Comparison of ENCODE assay signal across 1 cellular context in the genomic region with DNA sequence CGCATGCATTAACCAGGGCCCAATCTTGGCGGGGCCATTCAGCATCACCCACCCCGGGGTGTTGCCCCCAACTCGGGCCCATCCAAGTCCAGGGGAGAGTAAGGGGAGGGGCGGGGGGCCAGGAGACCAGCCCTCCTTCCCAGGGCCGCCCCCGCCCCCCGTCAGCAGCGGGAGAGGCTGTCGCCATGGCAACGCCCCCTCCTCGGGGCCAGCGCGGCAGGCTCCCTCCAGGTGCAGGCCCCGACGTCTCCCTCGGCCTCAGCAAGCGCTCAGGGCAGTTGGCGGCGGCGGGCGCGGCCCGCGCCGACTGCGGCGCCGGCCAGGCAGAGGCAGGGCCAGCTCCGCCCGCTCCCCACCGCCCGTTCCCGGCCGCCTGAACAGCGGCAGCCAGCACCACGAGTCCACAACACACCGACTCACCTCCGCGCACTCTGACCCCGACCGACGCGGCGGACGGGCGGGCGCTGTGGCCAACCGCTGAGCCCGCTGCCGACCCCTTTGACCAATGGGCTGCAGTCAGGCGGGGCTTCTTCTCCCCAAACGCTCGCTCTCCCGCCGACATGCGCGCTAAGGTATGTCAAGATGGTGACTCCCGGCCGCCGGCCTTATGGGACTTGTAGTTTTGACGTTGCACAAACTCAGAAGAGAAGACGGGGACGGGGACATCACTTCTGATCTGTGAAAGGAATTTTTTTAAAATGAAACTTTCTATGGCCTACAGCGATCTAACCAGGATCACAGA.
TF ChIP-seq lines count a peak whose summit lies in the region.

A gene with protein sequence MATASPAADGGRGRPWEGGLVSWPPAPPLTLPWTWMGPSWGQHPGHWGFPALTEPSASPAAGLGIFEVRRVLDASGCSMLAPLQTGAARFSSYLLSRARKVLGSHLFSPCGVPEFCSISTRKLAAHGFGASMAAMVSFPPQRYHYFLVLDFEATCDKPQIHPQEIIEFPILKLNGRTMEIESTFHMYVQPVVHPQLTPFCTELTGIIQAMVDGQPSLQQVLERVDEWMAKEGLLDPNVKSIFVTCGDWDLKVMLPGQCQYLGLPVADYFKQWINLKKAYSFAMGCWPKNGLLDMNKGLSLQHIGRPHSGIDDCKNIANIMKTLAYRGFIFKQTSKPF (minus strand): TSS at position 418 of the 742 bp plus-strand sequence. CDS start 231 bp downstream, at position 187.

TF ChIP-seq in HEK293, 187 proteins besides CTCF, POLR2A, EP300 and RAD21 (continued from another document and continues in another):
- TF ChIP-seq, protein P1, sequence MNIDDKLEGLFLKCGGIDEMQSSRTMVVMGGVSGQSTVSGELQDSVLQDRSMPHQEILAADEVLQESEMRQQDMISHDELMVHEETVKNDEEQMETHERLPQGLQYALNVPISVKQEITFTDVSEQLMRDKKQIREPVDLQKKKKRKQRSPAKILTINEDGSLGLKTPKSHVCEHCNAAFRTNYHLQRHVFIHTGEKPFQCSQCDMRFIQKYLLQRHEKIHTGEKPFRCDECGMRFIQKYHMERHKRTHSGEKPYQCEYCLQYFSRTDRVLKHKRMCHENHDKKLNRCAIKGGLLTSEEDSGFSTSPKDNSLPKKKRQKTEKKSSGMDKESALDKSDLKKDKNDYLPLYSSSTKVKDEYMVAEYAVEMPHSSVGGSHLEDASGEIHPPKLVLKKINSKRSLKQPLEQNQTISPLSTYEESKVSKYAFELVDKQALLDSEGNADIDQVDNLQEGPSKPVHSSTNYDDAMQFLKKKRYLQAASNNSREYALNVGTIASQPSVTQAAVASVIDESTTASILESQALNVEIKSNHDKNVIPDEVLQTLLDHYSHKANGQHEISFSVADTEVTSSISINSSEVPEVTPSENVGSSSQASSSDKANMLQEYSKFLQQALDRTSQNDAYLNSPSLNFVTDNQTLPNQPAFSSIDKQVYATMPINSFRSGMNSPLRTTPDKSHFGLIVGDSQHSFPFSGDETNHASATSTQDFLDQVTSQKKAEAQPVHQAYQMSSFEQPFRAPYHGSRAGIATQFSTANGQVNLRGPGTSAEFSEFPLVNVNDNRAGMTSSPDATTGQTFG (tag by site-specific recombination; IDR thresholded peaks at IDR 0.05; ENCODE audit: borderline replicate concordance): no peak
- no peak for TF ChIP-seq FEZF1 (tag by site-specific recombination; IDR thresholded peaks at IDR 0.05)
- TF ChIP-seq, protein P2, sequence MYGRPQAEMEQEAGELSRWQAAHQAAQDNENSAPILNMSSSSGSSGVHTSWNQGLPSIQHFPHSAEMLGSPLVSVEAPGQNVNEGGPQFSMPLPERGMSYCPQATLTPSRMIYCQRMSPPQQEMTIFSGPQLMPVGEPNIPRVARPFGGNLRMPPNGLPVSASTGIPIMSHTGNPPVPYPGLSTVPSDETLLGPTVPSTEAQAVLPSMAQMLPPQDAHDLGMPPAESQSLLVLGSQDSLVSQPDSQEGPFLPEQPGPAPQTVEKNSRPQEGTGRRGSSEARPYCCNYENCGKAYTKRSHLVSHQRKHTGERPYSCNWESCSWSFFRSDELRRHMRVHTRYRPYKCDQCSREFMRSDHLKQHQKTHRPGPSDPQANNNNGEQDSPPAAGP (tag by site-specific recombination; IDR thresholded peaks at IDR 0.05): 0 out of 2 replicates have a peak, but pooled peaks have one; percentile 19
- TF ChIP-seq ZNF660 (tag by site-specific recombination; IDR thresholded peaks at IDR 0.05): peak; percentile 50; the same call in 1 of the 2 replicates
- TF ChIP-seq ZBTB1 (tag by site-specific recombination; IDR thresholded peaks at IDR 0.05): no peak
- peak; percentile 67 for TF ChIP-seq SP3 (tag by site-specific recombination; IDR thresholded peaks at IDR 0.05)
- peak; percentile 93 for TF ChIP-seq ZNF76 (tag by site-specific recombination; IDR thresholded peaks at IDR 0.05; ENCODE audit: borderline replicate concordance, low read depth)
- no peak for TF ChIP-seq SCRT1 (tag by site-specific recombination; IDR thresholded peaks at IDR 0.05; ENCODE audit: borderline replicate concordance)
- peak; percentile 46; the same call in 1 of the 2 replicates for TF ChIP-seq ZNF677 (tag by site-specific recombination; IDR thresholded peaks at IDR 0.05)
- TF ChIP-seq ZNF214 (tag by site-specific recombination; IDR thresholded peaks at IDR 0.05; ENCODE audit: borderline replicate concordance): no peak
- peak; percentile 90; the same call in 1 of the 2 replicates for TF ChIP-seq ZNF561 (tag by site-specific recombination; IDR thresholded peaks at IDR 0.05; ENCODE audit: borderline replicate concordance)
- 0 out of 2 replicates have a peak, but pooled peaks have one; percentile 34 for TF ChIP-seq ZXDB (tag by site-specific recombination; IDR thresholded peaks at IDR 0.05)
- TF ChIP-seq, protein P3, sequence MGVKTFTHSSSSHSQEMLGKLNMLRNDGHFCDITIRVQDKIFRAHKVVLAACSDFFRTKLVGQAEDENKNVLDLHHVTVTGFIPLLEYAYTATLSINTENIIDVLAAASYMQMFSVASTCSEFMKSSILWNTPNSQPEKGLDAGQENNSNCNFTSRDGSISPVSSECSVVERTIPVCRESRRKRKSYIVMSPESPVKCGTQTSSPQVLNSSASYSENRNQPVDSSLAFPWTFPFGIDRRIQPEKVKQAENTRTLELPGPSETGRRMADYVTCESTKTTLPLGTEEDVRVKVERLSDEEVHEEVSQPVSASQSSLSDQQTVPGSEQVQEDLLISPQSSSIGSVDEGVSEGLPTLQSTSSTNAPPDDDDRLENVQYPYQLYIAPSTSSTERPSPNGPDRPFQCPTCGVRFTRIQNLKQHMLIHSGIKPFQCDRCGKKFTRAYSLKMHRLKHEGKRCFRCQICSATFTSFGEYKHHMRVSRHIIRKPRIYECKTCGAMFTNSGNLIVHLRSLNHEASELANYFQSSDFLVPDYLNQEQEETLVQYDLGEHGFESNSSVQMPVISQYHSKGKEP (tag by site-specific recombination; IDR thresholded peaks at IDR 0.05): 0 out of 2 replicates have a peak, but pooled peaks have one; percentile 17
- 0 out of 2 replicates have a peak, but pooled peaks have one; percentile 52 for TF ChIP-seq ZSCAN30 (tag by site-specific recombination; IDR thresholded peaks at IDR 0.05)
- TF ChIP-seq, protein P4, sequence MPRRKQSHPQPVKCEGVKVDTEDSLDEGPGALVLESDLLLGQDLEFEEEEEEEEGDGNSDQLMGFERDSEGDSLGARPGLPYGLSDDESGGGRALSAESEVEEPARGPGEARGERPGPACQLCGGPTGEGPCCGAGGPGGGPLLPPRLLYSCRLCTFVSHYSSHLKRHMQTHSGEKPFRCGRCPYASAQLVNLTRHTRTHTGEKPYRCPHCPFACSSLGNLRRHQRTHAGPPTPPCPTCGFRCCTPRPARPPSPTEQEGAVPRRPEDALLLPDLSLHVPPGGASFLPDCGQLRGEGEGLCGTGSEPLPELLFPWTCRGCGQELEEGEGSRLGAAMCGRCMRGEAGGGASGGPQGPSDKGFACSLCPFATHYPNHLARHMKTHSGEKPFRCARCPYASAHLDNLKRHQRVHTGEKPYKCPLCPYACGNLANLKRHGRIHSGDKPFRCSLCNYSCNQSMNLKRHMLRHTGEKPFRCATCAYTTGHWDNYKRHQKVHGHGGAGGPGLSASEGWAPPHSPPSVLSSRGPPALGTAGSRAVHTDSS (tag by site-specific recombination; IDR thresholded peaks at IDR 0.05): peak; percentile 29; the same call in 1 of the 2 replicates
- no peak for TF ChIP-seq BCL11A (tag by site-specific recombination; IDR thresholded peaks at IDR 0.05; ENCODE audit: low read depth)
- peak; percentile 39; the same call in 1 of the 2 replicates for TF ChIP-seq ZIC2 (tag by site-specific recombination; IDR thresholded peaks at IDR 0.05)
- TF ChIP-seq, protein P5, sequence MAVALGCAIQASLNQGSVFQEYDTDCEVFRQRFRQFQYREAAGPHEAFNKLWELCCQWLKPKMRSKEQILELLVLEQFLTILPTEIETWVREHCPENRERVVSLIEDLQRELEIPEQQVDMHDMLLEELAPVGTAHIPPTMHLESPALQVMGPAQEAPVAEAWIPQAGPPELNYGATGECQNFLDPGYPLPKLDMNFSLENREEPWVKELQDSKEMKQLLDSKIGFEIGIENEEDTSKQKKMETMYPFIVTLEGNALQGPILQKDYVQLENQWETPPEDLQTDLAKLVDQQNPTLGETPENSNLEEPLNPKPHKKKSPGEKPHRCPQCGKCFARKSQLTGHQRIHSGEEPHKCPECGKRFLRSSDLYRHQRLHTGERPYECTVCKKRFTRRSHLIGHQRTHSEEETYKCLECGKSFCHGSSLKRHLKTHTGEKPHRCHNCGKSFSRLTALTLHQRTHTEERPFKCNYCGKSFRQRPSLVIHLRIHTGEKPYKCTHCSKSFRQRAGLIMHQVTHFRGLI (tag by site-specific recombination; IDR thresholded peaks at IDR 0.05): no peak
- TF ChIP-seq ZNF335 (tag by site-specific recombination; conservative IDR thresholded peaks at IDR 0.05): no peak; the same call in 1 of the 2 replicates
- peak; percentile 69; the same call in 1 of the 2 replicates for TF ChIP-seq YY1 (tag by site-specific recombination; IDR thresholded peaks at IDR 0.05)
- TF ChIP-seq, protein P6, sequence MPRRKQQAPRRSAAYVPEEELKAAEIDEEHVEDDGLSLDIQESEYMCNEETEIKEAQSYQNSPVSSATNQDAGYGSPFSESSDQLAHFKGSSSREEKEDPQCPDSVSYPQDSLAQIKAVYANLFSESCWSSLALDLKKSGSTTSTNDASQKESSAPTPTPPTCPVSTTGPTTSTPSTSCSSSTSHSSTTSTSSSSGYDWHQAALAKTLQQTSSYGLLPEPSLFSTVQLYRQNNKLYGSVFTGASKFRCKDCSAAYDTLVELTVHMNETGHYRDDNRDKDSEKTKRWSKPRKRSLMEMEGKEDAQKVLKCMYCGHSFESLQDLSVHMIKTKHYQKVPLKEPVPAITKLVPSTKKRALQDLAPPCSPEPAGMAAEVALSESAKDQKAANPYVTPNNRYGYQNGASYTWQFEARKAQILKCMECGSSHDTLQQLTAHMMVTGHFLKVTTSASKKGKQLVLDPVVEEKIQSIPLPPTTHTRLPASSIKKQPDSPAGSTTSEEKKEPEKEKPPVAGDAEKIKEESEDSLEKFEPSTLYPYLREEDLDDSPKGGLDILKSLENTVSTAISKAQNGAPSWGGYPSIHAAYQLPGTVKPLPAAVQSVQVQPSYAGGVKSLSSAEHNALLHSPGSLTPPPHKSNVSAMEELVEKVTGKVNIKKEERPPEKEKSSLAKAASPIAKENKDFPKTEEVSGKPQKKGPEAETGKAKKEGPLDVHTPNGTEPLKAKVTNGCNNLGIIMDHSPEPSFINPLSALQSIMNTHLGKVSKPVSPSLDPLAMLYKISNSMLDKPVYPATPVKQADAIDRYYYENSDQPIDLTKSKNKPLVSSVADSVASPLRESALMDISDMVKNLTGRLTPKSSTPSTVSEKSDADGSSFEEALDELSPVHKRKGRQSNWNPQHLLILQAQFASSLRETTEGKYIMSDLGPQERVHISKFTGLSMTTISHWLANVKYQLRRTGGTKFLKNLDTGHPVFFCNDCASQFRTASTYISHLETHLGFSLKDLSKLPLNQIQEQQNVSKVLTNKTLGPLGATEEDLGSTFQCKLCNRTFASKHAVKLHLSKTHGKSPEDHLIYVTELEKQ (tag by site-specific recombination; IDR thresholded peaks at IDR 0.05; ENCODE audit: borderline replicate concordance): no peak
- no peak for TF ChIP-seq ZNF16 (tag by site-specific recombination; IDR thresholded peaks at IDR 0.05; ENCODE audit: low read depth)
- TF ChIP-seq, protein P7, sequence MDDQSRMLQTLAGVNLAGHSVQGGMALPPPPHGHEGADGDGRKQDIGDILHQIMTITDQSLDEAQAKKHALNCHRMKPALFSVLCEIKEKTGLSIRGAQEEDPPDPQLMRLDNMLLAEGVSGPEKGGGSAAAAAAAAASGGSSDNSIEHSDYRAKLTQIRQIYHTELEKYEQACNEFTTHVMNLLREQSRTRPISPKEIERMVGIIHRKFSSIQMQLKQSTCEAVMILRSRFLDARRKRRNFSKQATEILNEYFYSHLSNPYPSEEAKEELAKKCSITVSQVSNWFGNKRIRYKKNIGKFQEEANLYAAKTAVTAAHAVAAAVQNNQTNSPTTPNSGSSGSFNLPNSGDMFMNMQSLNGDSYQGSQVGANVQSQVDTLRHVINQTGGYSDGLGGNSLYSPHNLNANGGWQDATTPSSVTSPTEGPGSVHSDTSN (CRISPR knock-in tag; IDR thresholded peaks at IDR 0.05): peak; percentile 97
- peak; percentile 82 for TF ChIP-seq GLIS2 (tag by site-specific recombination; IDR thresholded peaks at IDR 0.05)
- TF ChIP-seq, protein P8, sequence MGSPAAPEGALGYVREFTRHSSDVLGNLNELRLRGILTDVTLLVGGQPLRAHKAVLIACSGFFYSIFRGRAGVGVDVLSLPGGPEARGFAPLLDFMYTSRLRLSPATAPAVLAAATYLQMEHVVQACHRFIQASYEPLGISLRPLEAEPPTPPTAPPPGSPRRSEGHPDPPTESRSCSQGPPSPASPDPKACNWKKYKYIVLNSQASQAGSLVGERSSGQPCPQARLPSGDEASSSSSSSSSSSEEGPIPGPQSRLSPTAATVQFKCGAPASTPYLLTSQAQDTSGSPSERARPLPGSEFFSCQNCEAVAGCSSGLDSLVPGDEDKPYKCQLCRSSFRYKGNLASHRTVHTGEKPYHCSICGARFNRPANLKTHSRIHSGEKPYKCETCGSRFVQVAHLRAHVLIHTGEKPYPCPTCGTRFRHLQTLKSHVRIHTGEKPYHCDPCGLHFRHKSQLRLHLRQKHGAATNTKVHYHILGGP (tag by site-specific recombination; IDR thresholded peaks at IDR 0.05): no peak
- TF ChIP-seq RBAK (tag by site-specific recombination; IDR thresholded peaks at IDR 0.05): no peak
- TF ChIP-seq, protein P9, sequence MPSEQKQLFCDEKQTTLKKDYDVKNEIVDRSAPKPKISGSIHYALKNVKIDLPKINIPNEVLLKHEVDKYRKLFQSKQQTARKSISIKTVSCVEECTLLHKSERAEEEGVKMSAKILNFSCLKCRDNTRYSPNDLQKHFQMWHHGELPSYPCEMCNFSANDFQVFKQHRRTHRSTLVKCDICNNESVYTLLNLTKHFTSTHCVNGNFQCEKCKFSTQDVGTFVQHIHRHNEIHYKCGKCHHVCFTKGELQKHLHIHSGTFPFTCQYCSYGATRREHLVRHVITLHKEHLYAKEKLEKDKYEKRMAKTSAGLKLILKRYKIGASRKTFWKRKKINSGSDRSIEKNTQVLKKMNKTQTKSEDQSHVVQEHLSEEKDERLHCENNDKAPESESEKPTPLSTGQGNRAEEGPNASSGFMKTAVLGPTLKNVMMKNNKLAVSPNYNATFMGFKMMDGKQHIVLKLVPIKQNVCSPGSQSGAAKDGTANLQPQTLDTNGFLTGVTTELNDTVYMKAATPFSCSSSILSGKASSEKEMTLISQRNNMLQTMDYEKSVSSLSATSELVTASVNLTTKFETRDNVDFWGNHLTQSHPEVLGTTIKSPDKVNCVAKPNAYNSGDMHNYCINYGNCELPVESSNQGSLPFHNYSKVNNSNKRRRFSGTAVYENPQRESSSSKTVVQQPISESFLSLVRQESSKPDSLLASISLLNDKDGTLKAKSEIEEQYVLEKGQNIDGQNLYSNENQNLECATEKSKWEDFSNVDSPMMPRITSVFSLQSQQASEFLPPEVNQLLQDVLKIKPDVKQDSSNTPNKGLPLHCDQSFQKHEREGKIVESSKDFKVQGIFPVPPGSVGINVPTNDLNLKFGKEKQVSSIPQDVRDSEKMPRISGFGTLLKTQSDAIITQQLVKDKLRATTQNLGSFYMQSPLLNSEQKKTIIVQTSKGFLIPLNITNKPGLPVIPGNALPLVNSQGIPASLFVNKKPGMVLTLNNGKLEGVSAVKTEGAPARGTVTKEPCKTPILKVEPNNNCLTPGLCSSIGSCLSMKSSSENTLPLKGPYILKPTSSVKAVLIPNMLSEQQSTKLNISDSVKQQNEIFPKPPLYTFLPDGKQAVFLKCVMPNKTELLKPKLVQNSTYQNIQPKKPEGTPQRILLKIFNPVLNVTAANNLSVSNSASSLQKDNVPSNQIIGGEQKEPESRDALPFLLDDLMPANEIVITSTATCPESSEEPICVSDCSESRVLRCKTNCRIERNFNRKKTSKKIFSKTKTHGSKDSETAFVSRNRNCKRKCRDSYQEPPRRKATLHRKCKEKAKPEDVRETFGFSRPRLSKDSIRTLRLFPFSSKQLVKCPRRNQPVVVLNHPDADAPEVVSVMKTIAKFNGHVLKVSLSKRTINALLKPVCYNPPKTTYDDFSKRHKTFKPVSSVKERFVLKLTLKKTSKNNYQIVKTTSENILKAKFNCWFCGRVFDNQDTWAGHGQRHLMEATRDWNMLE (tag by site-specific recombination; conservative IDR thresholded peaks at IDR 0.05; ENCODE audit: low read depth): peak; percentile 56; the same call in 1 of the 2 replicates
- no peak for TF ChIP-seq ZNF2 (tag by site-specific recombination; IDR thresholded peaks at IDR 0.05)
